In genomic region chr10:122911889-122912484, GRCh38 we compare ENCODE assay signal across 1 cellular context.
TF ChIP-seq lines count a peak whose summit lies in the region.

No MANE protein-coding gene starts in this region.

TF ChIP-seq in HepG2, 621 proteins besides CTCF, POLR2A, EP300 and RAD21 (continued from another document and continues in another):
- peak in 1 of 2 experiments; percentile 100 for TF ChIP-seq REST (IDR thresholded peaks at IDR 0.05; ENCODE audit: borderline replicate concordance in 1 of 2, low read depth in 1 of 2, low read length in 2 of 2)
- peak; percentile 99 for TF ChIP-seq MYNN (CRISPR knock-in tag; IDR thresholded peaks at IDR 0.05; ENCODE audit: low read depth)
- TF ChIP-seq ZFP90 (CRISPR knock-in tag; IDR thresholded peaks at IDR 0.05; ENCODE audit: borderline replicate concordance) = peak; percentile 100
- TF ChIP-seq SCMH1 (CRISPR knock-in tag; IDR thresholded peaks at IDR 0.05; ENCODE audit: borderline replicate concordance) = peak; percentile 94
- TF ChIP-seq ZNF143 (CRISPR knock-in tag; IDR thresholded peaks at IDR 0.05) = peak; percentile 76
- peak; percentile 99 for TF ChIP-seq ZNF12 (CRISPR knock-in tag; IDR thresholded peaks at IDR 0.05)
- peak; percentile 100 for TF ChIP-seq HMG20B (CRISPR knock-in tag; conservative IDR thresholded peaks at IDR 0.05)
- TF ChIP-seq LBX2 (CRISPR knock-in tag; IDR thresholded peaks at IDR 0.05; ENCODE audit: borderline replicate concordance) = peak; percentile 100
- peak; percentile 100 for TF ChIP-seq KLF12 (CRISPR knock-in tag; IDR thresholded peaks at IDR 0.05; ENCODE audit: borderline replicate concordance)
- TF ChIP-seq ZNF615 (CRISPR knock-in tag; IDR thresholded peaks at IDR 0.05; ENCODE audit: borderline replicate concordance) = peak; percentile 100
- TF ChIP-seq ZNF496 (CRISPR knock-in tag; IDR thresholded peaks at IDR 0.05; ENCODE audit: insufficient replicate concordance) = peak; percentile 92
- peak; percentile 100 for TF ChIP-seq ZNF430 (CRISPR knock-in tag; IDR thresholded peaks at IDR 0.05)
- TF ChIP-seq SRSF9 (IDR thresholded peaks at IDR 0.05; ENCODE audit: borderline replicate concordance, insufficient read depth, low read depth, low read length, poor library complexity, severe bottlenecking) = no peak
- TF ChIP-seq REPIN1 (CRISPR knock-in tag; IDR thresholded peaks at IDR 0.05; ENCODE audit: borderline replicate concordance, low read depth) = peak; percentile 99
- peak; percentile 100 for TF ChIP-seq ZNF225 (CRISPR knock-in tag; IDR thresholded peaks at IDR 0.05)
- TF ChIP-seq SRSF1 (optimal IDR thresholded peaks at IDR 0.05; ENCODE audit: low read depth, low read length) = no peak
- no peak for TF ChIP-seq ZEB1 (IDR thresholded peaks at IDR 0.05; ENCODE audit: insufficient replicate concordance, low read depth)
- TF ChIP-seq KLF11 (CRISPR knock-in tag; IDR thresholded peaks at IDR 0.05) = peak; percentile 100
- peak; percentile 100 for TF ChIP-seq MIER2 (CRISPR knock-in tag; IDR thresholded peaks at IDR 0.05)
- TF ChIP-seq KDM1A (CRISPR knock-in tag; IDR thresholded peaks at IDR 0.05) = peak; percentile 94
- peak; percentile 99 for TF ChIP-seq ZNF776 (CRISPR knock-in tag; IDR thresholded peaks at IDR 0.05)
- no peak for TF ChIP-seq PCBP1 (IDR thresholded peaks at IDR 0.05; ENCODE audit: borderline replicate concordance, low read depth, low read length)
- peak; percentile 100 for TF ChIP-seq AHR (CRISPR knock-in tag; IDR thresholded peaks at IDR 0.05)
- no peak for TF ChIP-seq LCORL (IDR thresholded peaks at IDR 0.05)
- TF ChIP-seq LCORL (CRISPR knock-in tag; IDR thresholded peaks at IDR 0.05) = peak; percentile 91
- TF ChIP-seq GPBP1L1 (CRISPR knock-in tag; IDR thresholded peaks at IDR 0.05) = no peak
- peak; percentile 79; the same call in 1 of the 2 replicates for TF ChIP-seq ZNF572 (CRISPR knock-in tag; IDR thresholded peaks at IDR 0.05)
- TF ChIP-seq ZMYM4 (CRISPR knock-in tag; IDR thresholded peaks at IDR 0.05) = peak; percentile 97
- TF ChIP-seq CENPT (CRISPR knock-in tag; IDR thresholded peaks at IDR 0.05; ENCODE audit: low read depth) = peak; percentile 99
- TF ChIP-seq ZNF124 (CRISPR knock-in tag; IDR thresholded peaks at IDR 0.05) = peak; percentile 100
- TF ChIP-seq DMAP1 (CRISPR knock-in tag; IDR thresholded peaks at IDR 0.05) = peak; percentile 93
- TF ChIP-seq DDIT3 (CRISPR knock-in tag; IDR thresholded peaks at IDR 0.05) = peak; percentile 97
- TF ChIP-seq TP53 (CRISPR knock-in tag; conservative IDR thresholded peaks at IDR 0.05) = peak; percentile 99
- peak; percentile 98 for TF ChIP-seq ZGPAT (CRISPR knock-in tag; IDR thresholded peaks at IDR 0.05)
- peak; percentile 100 for TF ChIP-seq TEF (CRISPR knock-in tag; IDR thresholded peaks at IDR 0.05)
- TF ChIP-seq NFE2 (CRISPR knock-in tag; IDR thresholded peaks at IDR 0.05) = peak; percentile 97
- TF ChIP-seq HMGA1 (CRISPR knock-in tag; conservative IDR thresholded peaks at IDR 0.05) = 0 out of 2 replicates have a peak, but pooled peaks have one; percentile 38
- peak; percentile 98 for TF ChIP-seq ZNF503 (CRISPR knock-in tag; IDR thresholded peaks at IDR 0.05)
- peak; percentile 93 for TF ChIP-seq JUND (CRISPR knock-in tag; IDR thresholded peaks at IDR 0.05)
- TF ChIP-seq NFATC3 (CRISPR knock-in tag; IDR thresholded peaks at IDR 0.05) = peak; percentile 100; the same call in 1 of the 2 replicates
- no peak for TF ChIP-seq DPF2 (CRISPR knock-in tag; IDR thresholded peaks at IDR 0.05; ENCODE audit: borderline replicate concordance, low read depth)
- peak; percentile 98 for TF ChIP-seq ZFP82 (CRISPR knock-in tag; IDR thresholded peaks at IDR 0.05; ENCODE audit: borderline replicate concordance)
- TF ChIP-seq ZUFSP (CRISPR knock-in tag; IDR thresholded peaks at IDR 0.05; ENCODE audit: borderline replicate concordance) = peak; percentile 98; the same call in 1 of the 2 replicates
- peak; percentile 77 for TF ChIP-seq ZBTB14 (CRISPR knock-in tag; IDR thresholded peaks at IDR 0.05)
- peak; percentile 92 for TF ChIP-seq GFI1 (CRISPR knock-in tag; IDR thresholded peaks at IDR 0.05; ENCODE audit: borderline replicate concordance)
- no peak for TF ChIP-seq ZNF513 (CRISPR knock-in tag; conservative IDR thresholded peaks at IDR 0.05)
- peak; percentile 99 for TF ChIP-seq ZNF569 (CRISPR knock-in tag; IDR thresholded peaks at IDR 0.05; ENCODE audit: borderline replicate concordance)
- TF ChIP-seq ZNF75D (CRISPR knock-in tag; IDR thresholded peaks at IDR 0.05; ENCODE audit: borderline replicate concordance) = peak; percentile 99
- no peak for TF ChIP-seq U2AF2 (IDR thresholded peaks at IDR 0.05; ENCODE audit: low read depth, low read length)
- no peak for TF ChIP-seq GTF3A (CRISPR knock-in tag; conservative IDR thresholded peaks at IDR 0.05)
- peak; percentile 99 for TF ChIP-seq E2F5 (CRISPR knock-in tag; conservative IDR thresholded peaks at IDR 0.05)
- peak; percentile 100 for TF ChIP-seq MEIS2 (CRISPR knock-in tag; IDR thresholded peaks at IDR 0.05)
- TF ChIP-seq ZNF3 (CRISPR knock-in tag; IDR thresholded peaks at IDR 0.05) = peak; percentile 97
- peak; percentile 91 for TF ChIP-seq ZFY (CRISPR knock-in tag; IDR thresholded peaks at IDR 0.05)
- TF ChIP-seq MAFG (CRISPR knock-in tag; IDR thresholded peaks at IDR 0.05) = peak; percentile 79; the same call in 1 of the 2 replicates
- peak; percentile 99 for TF ChIP-seq ZNF703 (CRISPR knock-in tag; IDR thresholded peaks at IDR 0.05; ENCODE audit: borderline replicate concordance)
- no peak for TF ChIP-seq NONO (IDR thresholded peaks at IDR 0.05)
- TF ChIP-seq NONO (CRISPR knock-in tag; conservative IDR thresholded peaks at IDR 0.05) = peak; percentile 63; the same call in 1 of the 2 replicates
- TF ChIP-seq TBX2 (CRISPR knock-in tag; IDR thresholded peaks at IDR 0.05; ENCODE audit: borderline replicate concordance) = peak; percentile 98
- TF ChIP-seq NFYB (CRISPR knock-in tag; IDR thresholded peaks at IDR 0.05) = peak; percentile 77
